Comparison of ENCODE assay signal across 8 cellular contexts in genomic region chr10:68471586-68472408, GRCh38. TPM values are rescaled to one million over a fixed set of nuclear protein-coding genes. Genes with fewer than 3 reads are reported as not detected.
DNase-seq lines count a peak whose midpoint lies in the region; ATAC-seq lines count a peak whose summit lies in the region.

DNA2 (minus strand) TSS chr10:68471973; CDS start chr10:68471864, 109 bp downstream.

- peak within 1 kb of the TSS; percentile 94 for H3K4me2 ChIP-seq in mesenchymal stem cell (ENCODE audit: low read length, poor library complexity, severe bottlenecking)

- peak within 1 kb of the TSS; percentile 75 for H3K27ac ChIP-seq in mesenchymal stem cell (ENCODE audit: low read length, poor library complexity, severe bottlenecking)

- no peaks in the 10 kb centered on the region for H3K9me3 ChIP-seq in mesenchymal stem cell (ENCODE audit: control insufficient read depth, low read length)

- no peak within 1 kb of the TSS for H2BK12ac ChIP-seq in mesenchymal stem cell (ENCODE audit: low read length in 2 of 2)

- H3K4me3 Mint-ChIP-seq in effector memory CD8-positive, alpha-beta T cell = peak within 1 kb of the TSS; percentile 93 to 96

- DNase-seq in COLO829 (ENCODE audit: low spot score) (peak; percentile 84), HPDE6-E6E7 (ENCODE audit: extremely low spot score) (peak; percentile 81), mesenchymal stem cell (peak; percentile 71)
- DNase-seq in NK-92 treated with Interleukin-12 subunit alpha and Interleukin-12 subunit beta, amount 100 ng/mL, for 24 hours (lab: John Stamatoyannopoulos, UW) = peak; percentile 69
- DNase-seq in activated CD8-positive, alpha-beta memory T cell treated with anti-CD3 and anti-CD28 coated beads for 4 hours (ENCODE audit: low read depth in 2 of 2) = peak; percentile 49 to 56
- peak; percentile 53 to 63 (median 57) for DNase-seq in effector memory CD8-positive, alpha-beta T cell
- peak; percentile 40 for DNase-seq in stimulated activated CD8-positive, alpha-beta memory T cell treated with anti-CD3 and anti-CD28 coated beads, Interleukin-15, amount 100 ng/mL, for 1 hour (ENCODE audit: low read depth)

- H2BK120ac ChIP-seq in mesenchymal stem cell (ENCODE audit: low read depth, low read length) = peak within 1 kb of the TSS; percentile 9

- peaks cover 4% of the 10 kb centered on the region for H3K79me1 ChIP-seq in mesenchymal stem cell (replicated peaks; ENCODE audit: low read length, poor library complexity, severe bottlenecking)

- H2AK5ac ChIP-seq in mesenchymal stem cell (ENCODE audit: low read length, severe bottlenecking) = no peak within 1 kb of the TSS

- no peaks in the 10 kb centered on the region for H3K27me3 Mint-ChIP-seq in effector memory CD8-positive, alpha-beta T cell

- H3K27me3 ChIP-seq in mesenchymal stem cell (ENCODE audit: control insufficient read depth in 1 of 2, insufficient read depth in 1 of 2, low read length in 2 of 2) = no peaks in the 10 kb centered on the region

- no peak within 1 kb of the TSS for H3K23ac ChIP-seq in mesenchymal stem cell (ENCODE audit: low read length in 2 of 2)

- peak within 1 kb of the TSS; percentile 89 for H3K9ac ChIP-seq in mesenchymal stem cell (ENCODE audit: low read length)

- peak within 1 kb of the TSS; percentile 19 for H4K8ac ChIP-seq in mesenchymal stem cell (ENCODE audit: low read length)

- peak within 1 kb of the TSS; percentile 72 to 92 for H3K4me3 ChIP-seq in mesenchymal stem cell (ENCODE audit: insufficient read depth in 1 of 2, low read depth in 1 of 2, low read length in 2 of 2)

- H4K91ac ChIP-seq in mesenchymal stem cell (ENCODE audit: low read length) = no peak within 1 kb of the TSS

- H3K14ac ChIP-seq in mesenchymal stem cell (ENCODE audit: low read length in 2 of 2) = no peak within 1 kb of the TSS

- peaks cover 0 to 5% of the 10 kb centered on the region in 2 experiments for H3K36me3 ChIP-seq in mesenchymal stem cell (ENCODE audit: control insufficient read depth in 1 of 2, insufficient read depth in 2 of 2, low read depth in 1 of 2, low read length in 2 of 2)

- peak within 1 kb of the TSS; percentile 83 for H2AFZ ChIP-seq in mesenchymal stem cell (ENCODE audit: low read depth, low read length)

- peaks cover 18% of the 10 kb centered on the region for H3K36me3 Mint-ChIP-seq in effector memory CD8-positive, alpha-beta T cell (ENCODE audit: insufficient read depth)

- no peaks in the 10 kb centered on the region for H3K9me3 Mint-ChIP-seq in effector memory CD8-positive, alpha-beta T cell

- H2BK15ac ChIP-seq in mesenchymal stem cell (ENCODE audit: low read depth, poor library complexity, severe bottlenecking) = no peak within 1 kb of the TSS

- H3K4me1 ChIP-seq in mesenchymal stem cell (ENCODE audit: control insufficient read depth, insufficient read depth, low read depth, low read length) = no peaks in the 10 kb centered on the region

- peaks cover 8 to 9% of the 10 kb centered on the region in 2 donors for H3K4me1 Mint-ChIP-seq in effector memory CD8-positive, alpha-beta T cell (ENCODE audit: low read depth in 2 of 2)

- peak within 1 kb of the TSS; percentile 8 for H2BK5ac ChIP-seq in mesenchymal stem cell (ENCODE audit: low read depth, low read length, poor library complexity, severe bottlenecking)

- peak within 1 kb of the TSS; percentile 83 to 86 for H3K27ac Mint-ChIP-seq in effector memory CD8-positive, alpha-beta T cell

- peak within 1 kb of the TSS in 1 of 2 experiments; percentile 88 for H3K4ac ChIP-seq in mesenchymal stem cell (ENCODE audit: low read depth in 1 of 2, low read length in 2 of 2)

- peak; percentile 89 for ATAC-seq in GM19463 (IDR thresholded peaks at IDR 0.05; ENCODE audit: unreplicated experiment)
- peak; percentile 87 for ATAC-seq in effector memory CD8-positive, alpha-beta T cell (replicated peaks)

- peak within 1 kb of the TSS in 1 of 2 experiments; percentile 87 for H3K18ac ChIP-seq in mesenchymal stem cell (ENCODE audit: low read depth in 1 of 2, low read length in 2 of 2)

- 10% methylated on average over 46 of the region's 46 CpGs for WGBS in mesenchymal stem cell

RNA-seq across cellular contexts. Expression of gene DNA2, which starts in this region (rescaled TPM):
- 1.6 TPM for polyA plus RNA-seq in mesenchymal stem cell (2013, experiment 1 of 2)
- 1.3 TPM for polyA plus RNA-seq in mesenchymal stem cell (2013, experiment 2 of 2)

Comparison
In these comparisons a context has a peak if more than half of its experiments do, and no peak if none do; other contexts are left out.
1. Peak in every context shown above with its lines: DNase-seq, ATAC-seq, H3K4me3 ChIP-seq and H3K27ac ChIP-seq.